Comparison of ENCODE assay signal across 19 cellular contexts in the genomic region with DNA sequence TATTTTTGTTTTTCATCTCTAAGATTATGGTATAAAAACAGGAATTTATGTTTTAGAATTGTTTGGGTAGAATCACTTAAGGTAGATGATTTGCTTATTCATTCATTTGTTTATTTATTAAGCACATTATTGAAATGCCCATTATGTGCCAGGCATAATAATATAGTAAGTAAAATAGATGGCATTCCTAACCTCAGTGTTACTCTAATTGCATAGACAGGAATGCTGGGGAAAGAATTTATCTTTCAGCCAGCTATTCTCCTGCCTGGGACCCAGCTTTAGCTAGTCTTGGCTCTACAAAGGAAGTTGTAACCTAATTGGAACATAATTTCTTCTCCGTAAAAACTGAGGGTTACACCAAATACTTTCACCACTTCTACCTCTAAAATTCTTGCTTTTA. TPM values are rescaled to one million over a fixed set of nuclear protein-coding genes. Genes with fewer than 3 reads are reported as not detected.
DNase-seq lines count a peak whose midpoint lies in the region; ATAC-seq and TF ChIP-seq lines count a peak whose summit lies in the region.
"Had no signal": no experiment of that assay in that cellular context is flagged by ENCODE, and none has a peak within 500 bp of the region (broad histone marks: within the 10 kb centered on the region; RNA-seq: fewer than 3 reads in every experiment).

No MANE protein-coding gene starts in this region.

- 0 out of 2 replicates have a peak, but pooled peaks cover 7% of the 10 kb centered on the region for H3K36me3 ChIP-seq in GM23248 (ENCODE audit: low read depth)
- peaks cover 18% of the 10 kb centered on the region for H3K36me3 ChIP-seq in SJSA1
- H3K36me3 ChIP-seq in gastroesophageal sphincter: peaks cover 0 to 3% of the 10 kb centered on the region in 2 donors
- H3K36me3 ChIP-seq in gastrocnemius medialis: peaks cover 0 to 3% of the 10 kb centered on the region in 2 donors
- no peaks in the 10 kb centered on the region for H3K36me3 ChIP-seq in transverse colon
- H3K36me3 ChIP-seq: neutrophil had no signal

- H3K9me3 ChIP-seq in GM23248 (ENCODE audit: low read depth) (no peaks in the 10 kb centered on the region), SJSA1 (replicated peaks) (no peaks in the 10 kb centered on the region), gastroesophageal sphincter (no peaks in the 10 kb centered on the region), gastrocnemius medialis (no peaks in the 10 kb centered on the region), transverse colon (no peaks in the 10 kb centered on the region)
- H3K9me3 ChIP-seq: ascending aorta, neutrophil had no signal

- ATAC-seq in gastroesophageal sphincter (no peak), gastrocnemius medialis (no peak), GM19035 (IDR thresholded peaks at IDR 0.05; ENCODE audit: unreplicated experiment) (no peak)
- ATAC-seq: stimulated activated naive CD8-positive, alpha-beta T cell treated with anti-CD3 and anti-CD28 coated beads, Interleukin-15, amount 100 ng/mL, for 72 hours had no signal

- 5 to 15% methylated on average over 1 of the region's 1 CpG for WGBS in GM23248 (ENCODE audit: low coverage in 1 of 2, low lambda C conversion rate in 2 of 2, missing lambda C conversion rate in 2 of 2), 2 experiments
- 10 to 22% methylated on average over 1 of the region's 1 CpG for WGBS in gastroesophageal sphincter (ENCODE audit: low coverage in 1 of 2), 2 donors
- WGBS in transverse colon (ENCODE audit: low coverage in 1 of 2), 2 donors: 57 to 66% methylated on average over 1 of the region's 1 CpG

- H3K4me1 ChIP-seq in GM23248 (ENCODE audit: insufficient read depth) (peaks cover 33% of the 10 kb centered on the region), SJSA1 (replicated peaks) (peaks cover 19% of the 10 kb centered on the region), gastroesophageal sphincter (peaks cover 12 to 78% (median 18%) of the 10 kb centered on the region in 3 donors), gastrocnemius medialis (peaks cover 49 to 65% of the 10 kb centered on the region in 2 donors), transverse colon (peaks cover 16 to 41% (median 27%) of the 10 kb centered on the region in 4 donors)

- no peak for TF ChIP-seq POLR2A in gastroesophageal sphincter (IDR thresholded peaks at IDR 0.05)
- TF ChIP-seq POLR2A in gastrocnemius medialis (IDR thresholded peaks at IDR 0.05): no peak
- TF ChIP-seq POLR2A in transverse colon (IDR thresholded peaks at IDR 0.05): no peak

- no peak for TF ChIP-seq CTCF in gastroesophageal sphincter (IDR thresholded peaks at IDR 0.05)
- TF ChIP-seq CTCF in gastrocnemius medialis (IDR thresholded peaks at IDR 0.05 in 4 of 5, conservative IDR thresholded peaks at IDR 0.05 in 1 of 5): no peak
- TF ChIP-seq CTCF in transverse colon (IDR thresholded peaks at IDR 0.05): no peak

- H3K79me2 ChIP-seq in GM23248 (ENCODE audit: insufficient read depth): peaks cover 100% of the 10 kb centered on the region

- H3K27me3 ChIP-seq in GM23248 (replicated peaks; ENCODE audit: insufficient read depth): no peaks in the 10 kb centered on the region
- H3K27me3 ChIP-seq in SJSA1 (replicated peaks): no peaks in the 10 kb centered on the region
- H3K27me3 ChIP-seq in gastroesophageal sphincter: no peaks in the 10 kb centered on the region
- no peaks in the 10 kb centered on the region for H3K27me3 ChIP-seq in gastrocnemius medialis
- H3K27me3 ChIP-seq in transverse colon: no peaks in the 10 kb centered on the region
- H3K27me3 ChIP-seq: ascending aorta, dorsolateral prefrontal cortex, neutrophil had no signal

- in situ Hi-C loops in GM23248 (cut with MboI): no loop called here
- in situ Hi-C loops in gastrocnemius medialis (cut with MboI; ENCODE audit: low sequenced_read_pairs in 4 of 4): no loop called here
- in situ Hi-C loops in transverse colon (cut with MboI; ENCODE audit: low pct_ligation_motif_present in 1 of 4, low pct_unique_long_range_greater_than_20kb in 1 of 4, low sequenced_read_pairs in 3 of 4): no loop called here

- TF ChIP-seq EP300 in gastroesophageal sphincter (IDR thresholded peaks at IDR 0.05) (no peak), transverse colon (IDR thresholded peaks at IDR 0.05; ENCODE audit: low read depth) (no peak)

- no peak overlapping the region for H3K4me2 ChIP-seq in GM23248 (ENCODE audit: unreplicated experiment)

- H4K20me1 ChIP-seq in GM23248 (ENCODE audit: insufficient read depth): peaks cover 23% of the 10 kb centered on the region

- intact Hi-C loops in gastrocnemius medialis (cut with DNase I; ENCODE audit: low total_unique reads) (no loop called here), transverse colon (cut with DNase I; ENCODE audit: low total_unique reads) (no loop called here)

- no peaks in the 10 kb centered on the region for H3K9me2 ChIP-seq in GM23248 (ENCODE audit: insufficient read depth)

- DNase-seq in GM23248 (peak; percentile 27), SJSA1 (ENCODE audit: low read depth in 1 of 2, low spot score in 2 of 2) (peak in 1 of 2 experiments; percentile 45), gastrocnemius medialis (no peak), SK-N-DZ (ENCODE audit: low spot score) (no peak), transverse colon (no peak), COLO829 (ENCODE audit: low spot score) (no peak)
- DNase-seq: activated B cell treated with CpG ODN at 0.5 μM for 24 hours; activated effector memory CD4-positive, alpha-beta T cell treated with Interleukin-2 at 50 U/mL for 16 hours; C1 segment of cervical spinal cord; dorsolateral prefrontal cortex; Kasumi-1; NCI-H1694 treated with DMSO at 0.1 percent for 48 hours; NCI-H526; stimulated activated naive CD8-positive, alpha-beta T cell treated with anti-CD3 and anti-CD28 coated beads, Interleukin-15, amount 100 ng/mL, for 72 hours had no signal

- no peak overlapping the region for H2AFZ ChIP-seq in GM23248

- H3K27ac ChIP-seq in GM23248 (no peak overlapping the region), SJSA1 (peak overlapping the region; percentile 13; the same call in 1 of the 2 replicates), gastroesophageal sphincter (peak overlapping the region in 3 of 4 donors; percentile 20 to 52 (median 40)), gastrocnemius medialis (peak overlapping the region; percentile 82 to 91 (median 85)), transverse colon (no peak overlapping the region)
- H3K27ac ChIP-seq: HL-60, neutrophil had no signal

- H3K4me3 ChIP-seq in GM23248 (no peak overlapping the region), SJSA1 (no peak overlapping the region), gastroesophageal sphincter (no peak overlapping the region), gastrocnemius medialis (no peak overlapping the region), transverse colon (no peak overlapping the region)
- H3K4me3 ChIP-seq: ascending aorta had no signal

- peaks cover 27% of the 10 kb centered on the region for H3F3A ChIP-seq in GM23248 (ENCODE audit: insufficient read depth)

- no peak overlapping the region for H3K9ac ChIP-seq in GM23248

RNA-seq across cellular contexts. Expression of a gene that starts 44.6 kb away (rescaled TPM):
- 9.8 and 16.2 TPM in 2 replicates for total RNA-seq in GM23248 (2014; rRNA removed; shearing (Covaris generic))
- polyA plus RNA-seq in GM23248 (2016; fragmentation: Nextera tagmentation; extraction: Ambion mirVana): 7.1 and 8.0 TPM in 2 replicates
- 8.3 and 9.0 TPM in 2 replicates for total RNA-seq in SJSA1 (2014; rRNA removed; shearing (Covaris generic))
- total RNA-seq in gastroesophageal sphincter (10 to 100 TPM; 43.8 to 79.1 (median 59.5) TPM), gastrocnemius medialis (10 to 100 TPM; 14.4 to 34.2 (median 18.4) TPM), transverse colon (100 to 1,000 TPM in 2 of 4 donors, 10 to 100 TPM in 2; 37.3 to 131 (median 88.8) TPM)
- 2.2 and 2.5 TPM in 2 replicates for polyA plus RNA-seq in SK-N-DZ (2014; cell fraction: cytosol; rRNA removed)
- 5.4 and 7.2 TPM in 2 replicates for polyA plus RNA-seq in SK-N-DZ (2014; cell fraction: nucleus; rRNA removed)

Comparison
In these comparisons a context has a peak if more than half of its experiments do, and no peak if none do; other contexts are left out.
1. H3K27ac ChIP-seq: peak in SJSA1 (single experiment), gastroesophageal sphincter (3 of 4) and gastrocnemius medialis (4 of 4); none in GM23248 (single experiment) and transverse colon (0 of 4).